8 cellular contexts compared by ENCODE assay signal in genomic region chr20:34405247-34405651, GRCh38. TPM values are rescaled to one million over a fixed set of nuclear protein-coding genes. Genes with fewer than 3 reads are reported as not detected.
A peak's percentile ranks its signal among the peaks of the same experiment; 100 is the strongest.
DNase-seq lines count a peak whose midpoint lies in the region; ATAC-seq and TF ChIP-seq lines count a peak whose summit lies in the region.
"Not testable (repeated sequence)": the region's sequence is repeated elsewhere in the genome, so short reads cannot be mapped to it uniquely, and the experiment has no call there.

No MANE protein-coding gene starts in this region.

- H3K27ac Mint-ChIP-seq in CD8-positive, alpha-beta memory T cell = peak overlapping the region in 7 of 8 donors; percentile 58 to 94 (median 87)
- H3K27ac Mint-ChIP-seq in T-helper 2 cell treated with Interferon-gamma antibody and Interleukin-4, amounts not matched to agents 5 μg/mL and 100 μg/mL, for 36 hours = peak overlapping the region; percentile 67

- not testable (repeated sequence) for H3K9me3 Mint-ChIP-seq in CD8-positive, alpha-beta memory T cell; T-helper 2 cell treated with Interferon-gamma antibody and Interleukin-4, amounts not matched to agents 5 μg/mL and 100 μg/mL, for 36 hours

- not testable (repeated sequence) for TF ChIP-seq CTCF in lung (IDR thresholded peaks at IDR 0.05; ENCODE audit: control extremely low read depth, extremely low read depth)

- peak overlapping the region; percentile 40 to 74 (median 72) for H3K4me3 Mint-ChIP-seq in CD8-positive, alpha-beta memory T cell
- H3K4me3 Mint-ChIP-seq in T-helper 2 cell treated with Interferon-gamma antibody and Interleukin-4, amounts not matched to agents 5 μg/mL and 100 μg/mL, for 36 hours = peak overlapping the region; percentile 54

- CTCF ChIA-PET in CD8-positive, alpha-beta memory T cell (lab: Charles Lee) = interaction anchor here (0.7 to 3.6 kb wide), 2 partner anchors 93 to 429 kb away, joined by 4 to 14 read pairs; no protein-coding TSS in a partner anchor

- not testable (repeated sequence) for H3K27me3 ChIP-seq in CD8-positive, alpha-beta memory T cell (ENCODE audit: insufficient read depth, low read length, poor library complexity, severe bottlenecking); lung (ENCODE audit: control insufficient read depth, insufficient read depth)

- peak in 3 of 5 donors; percentile 4 to 55 (median 50) for DNase-seq in CD8-positive, alpha-beta memory T cell
- DNase-seq in GM19238 (ENCODE audit: insufficient read length, low spot score) (peak; percentile 19), MV-4-11 (lab: John Stamatoyannopoulos, UW) (peak; percentile 52)
- DNase-seq in T-helper 2 cell treated with Interferon-gamma antibody and Interleukin-4, amounts not matched to agents 5 μg/mL and 100 μg/mL, for 36 hours (ENCODE audit: low spot score) = peak; percentile 16
- peak; percentile 21 for DNase-seq in activated T-cell treated with anti-CD3 and anti-CD28 coated beads, Interleukin-2, amount 50 U/mL, for 1 hour
- peak; percentile 59 for DNase-seq in central memory CD4-positive, alpha-beta T cell
- DNase-seq in lung (ENCODE audit: low spot score); stimulated activated naive CD8-positive, alpha-beta T cell treated with anti-CD3 and anti-CD28 coated beads, Interleukin-15, Interleukin-2, amounts not matched to agents 100 U/mL and 50 U/mL, for 24 hours: not testable (repeated sequence)

- 66 to 79% methylated on average over 10 of the region's 10 CpGs for WGBS in lung, 2 donors

- peaks cover 0 to 51% (median 12%) of the 10 kb centered on the region in 3 donors for H3K36me3 Mint-ChIP-seq in CD8-positive, alpha-beta memory T cell
- peaks cover 33% of the 10 kb centered on the region for H3K36me3 Mint-ChIP-seq in T-helper 2 cell treated with Interferon-gamma antibody and Interleukin-4, amounts not matched to agents 5 μg/mL and 100 μg/mL, for 36 hours (ENCODE audit: low read depth)

- peaks cover 20% of the 10 kb centered on the region for H3K4me1 ChIP-seq in CD8-positive, alpha-beta memory T cell (ENCODE audit: insufficient read depth, low read length)
- not testable (repeated sequence) for H3K4me1 ChIP-seq in lung (ENCODE audit: control insufficient read depth in 2 of 2, insufficient read depth in 2 of 2, low read length in 2 of 2)

- POLR2A ChIA-PET in CD8-positive, alpha-beta memory T cell (lab: Charles Lee) = not testable (repeated sequence)

- not testable (repeated sequence) for H3K4me3 ChIP-seq in CD8-positive, alpha-beta memory T cell (ENCODE audit: low read length); lung

- not testable (repeated sequence) for H3K36me3 ChIP-seq in CD8-positive, alpha-beta memory T cell (ENCODE audit: insufficient read depth, low read length); lung (ENCODE audit: control insufficient read depth in 2 of 2, insufficient read depth in 2 of 2, low read length in 2 of 2)

- H3K27ac ChIP-seq in CD8-positive, alpha-beta memory T cell (ENCODE audit: low read depth, low read length); lung (ENCODE audit: low read depth in 1 of 2, low read length in 1 of 2): not testable (repeated sequence)

- H3K4me1 Mint-ChIP-seq in CD8-positive, alpha-beta memory T cell = peaks cover 56 to 76% (median 73%) of the 10 kb centered on the region in 3 donors
- peaks cover 18% of the 10 kb centered on the region for H3K4me1 Mint-ChIP-seq in T-helper 2 cell treated with Interferon-gamma antibody and Interleukin-4, amounts not matched to agents 5 μg/mL and 100 μg/mL, for 36 hours (ENCODE audit: low read depth)

- H3K9me3 ChIP-seq in CD8-positive, alpha-beta memory T cell (ENCODE audit: low read length); lung (ENCODE audit: control insufficient read depth in 2 of 2, insufficient read depth in 1 of 2, low read length in 1 of 2): not testable (repeated sequence)

- H3K27me3 Mint-ChIP-seq in CD8-positive, alpha-beta memory T cell; T-helper 2 cell treated with Interferon-gamma antibody and Interleukin-4, amounts not matched to agents 5 μg/mL and 100 μg/mL, for 36 hours (ENCODE audit: low read depth): not testable (repeated sequence)

- ATAC-seq in lung (ENCODE audit: insufficient read depth, low FRiP score) = peak; percentile 19
- ATAC-seq in stimulated activated naive CD8-positive, alpha-beta T cell treated with anti-CD3 and anti-CD28 coated beads, Interleukin-15, Interleukin-2, amounts not matched to agents 100 U/mL and 50 U/mL, for 24 hours = peak; percentile 71

RNA-seq across cellular contexts. Expression of gene ITCH, which starts 42.2 kb away (rescaled TPM):
- total RNA-seq in CD8-positive, alpha-beta memory T cell = 10 to 100 TPM; 45.6 to 51.7 TPM
- polyA plus RNA-seq in CD8-positive, alpha-beta memory T cell = 38.0 TPM
- 10 to 100 TPM; 45.4 to 68.1 TPM for total RNA-seq in lung
- polyA plus RNA-seq in lung = 10 to 100 TPM in 1 of 2 donors, 1 to 10 TPM in 1; 9.3 to 15.4 TPM
